1 cellular context compared by ENCODE assay signal in the genomic region with DNA sequence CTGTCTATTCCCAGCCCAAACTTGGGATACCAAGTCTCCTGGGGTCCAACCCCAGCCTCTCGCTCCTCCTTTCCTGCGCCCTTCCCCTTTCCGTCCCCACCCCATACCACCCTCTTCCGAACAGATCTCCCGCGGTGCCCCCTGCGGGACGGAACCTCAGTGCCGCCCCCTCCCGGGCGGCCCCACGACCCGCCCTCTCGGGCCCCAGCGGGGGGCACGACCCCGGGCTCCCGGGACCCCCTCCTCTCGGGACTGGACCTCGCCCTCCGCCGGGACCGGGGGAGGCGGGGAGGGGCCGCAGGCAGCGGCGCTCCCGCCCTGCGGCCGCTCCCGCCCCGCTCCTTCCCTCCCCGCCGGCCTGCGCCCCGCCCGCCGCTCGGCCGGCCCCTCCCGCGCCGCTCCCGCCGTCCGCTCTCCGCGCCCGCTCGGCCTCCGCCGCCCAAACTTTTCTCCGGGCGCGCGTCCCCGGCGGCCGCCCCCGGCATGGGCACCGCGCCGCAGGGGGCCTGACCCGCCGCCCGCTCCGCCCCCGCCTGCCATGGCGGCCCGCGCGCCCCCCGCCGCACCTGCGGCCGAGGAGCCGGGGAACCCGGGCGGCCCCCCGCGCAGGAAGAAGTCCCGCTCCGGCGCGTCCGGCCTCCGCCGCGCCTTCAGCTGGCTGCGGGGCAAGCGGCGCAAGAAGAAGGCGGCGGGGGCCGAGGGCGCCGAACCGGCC.
TF ChIP-seq lines count a peak whose summit lies in the region.

No MANE protein-coding gene starts in this region.

TF ChIP-seq in HepG2, 621 proteins besides CTCF, POLR2A, EP300 and RAD21 (continued from another document and continues in another):
- TF ChIP-seq ZBTB10 (CRISPR knock-in tag; IDR thresholded peaks at IDR 0.05; ENCODE audit: borderline replicate concordance) (no peak), ZNF326 (CRISPR knock-in tag; IDR thresholded peaks at IDR 0.05; ENCODE audit: borderline replicate concordance) (no peak), DZIP1 (CRISPR knock-in tag; IDR thresholded peaks at IDR 0.05) (no peak), HDAC6 (IDR thresholded peaks at IDR 0.05; ENCODE audit: low read depth, low read length) (no peak), ZNF576 (CRISPR knock-in tag; IDR thresholded peaks at IDR 0.05) (no peak), NCOR1 (IDR thresholded peaks at IDR 0.05; ENCODE audit: borderline replicate concordance, low read length) (no peak), KDM2A (CRISPR knock-in tag; IDR thresholded peaks at IDR 0.05; ENCODE audit: borderline replicate concordance, low read depth) (peak; percentile 62; the same call in 1 of the 2 replicates), HDAC2 (CRISPR knock-in tag; IDR thresholded peaks at IDR 0.05) (0 out of 2 replicates have a peak, but pooled peaks have one; percentile 16), IRX3 (CRISPR knock-in tag; IDR thresholded peaks at IDR 0.05; ENCODE audit: borderline replicate concordance, low read depth) (no peak), KLF9 (CRISPR knock-in tag; IDR thresholded peaks at IDR 0.05; ENCODE audit: low read depth) (no peak), ELF3 (CRISPR knock-in tag; IDR thresholded peaks at IDR 0.05) (0 out of 2 replicates have a peak, but pooled peaks have one; percentile 26), FIP1L1 (IDR thresholded peaks at IDR 0.05; ENCODE audit: borderline replicate concordance, insufficient read depth, low read depth, low read length) (no peak), MXD4 (CRISPR knock-in tag; IDR thresholded peaks at IDR 0.05) (no peak; the same call in 1 of the 2 replicates), STAG1 (CRISPR knock-in tag; IDR thresholded peaks at IDR 0.05) (peak; percentile 36), TRIM22 (IDR thresholded peaks at IDR 0.05) (no peak), ZNF350 (CRISPR knock-in tag; IDR thresholded peaks at IDR 0.05; ENCODE audit: borderline replicate concordance, low read depth) (no peak), CCDC6 (CRISPR knock-in tag; IDR thresholded peaks at IDR 0.05) (no peak), NBN (conservative IDR thresholded peaks at IDR 0.05) (no peak), KDM5A (IDR thresholded peaks at IDR 0.05; ENCODE audit: borderline replicate concordance, low read length) (no peak), ZNF75D (CRISPR knock-in tag; IDR thresholded peaks at IDR 0.05; ENCODE audit: borderline replicate concordance) (no peak), SMYD3 (CRISPR knock-in tag; IDR thresholded peaks at IDR 0.05) (no peak), TBP (CRISPR knock-in tag; IDR thresholded peaks at IDR 0.05) (no peak), CHD4 (IDR thresholded peaks at IDR 0.05; ENCODE audit: borderline replicate concordance, low read length) (no peak), CERS6 (CRISPR knock-in tag; IDR thresholded peaks at IDR 0.05) (no peak), ZUFSP (CRISPR knock-in tag; IDR thresholded peaks at IDR 0.05; ENCODE audit: borderline replicate concordance) (no peak), ZEB1 (IDR thresholded peaks at IDR 0.05; ENCODE audit: insufficient replicate concordance, low read depth) (peak; percentile 39), ZNF530 (CRISPR knock-in tag; IDR thresholded peaks at IDR 0.05; ENCODE audit: low read depth) (no peak), LCORL (IDR thresholded peaks at IDR 0.05) (no peak), LCORL (CRISPR knock-in tag; IDR thresholded peaks at IDR 0.05) (peak; percentile 56), SSRP1 (CRISPR knock-in tag; IDR thresholded peaks at IDR 0.05) (no peak), ZMYM4 (CRISPR knock-in tag; IDR thresholded peaks at IDR 0.05) (peak; percentile 26; the same call in 1 of the 2 replicates), NR2C2 (CRISPR knock-in tag; IDR thresholded peaks at IDR 0.05; ENCODE audit: borderline replicate concordance) (0 out of 2 replicates have a peak, but pooled peaks have one; percentile 6), BRCA1 (CRISPR knock-in tag; IDR thresholded peaks at IDR 0.05) (no peak)
- TF ChIP-seq, protein P1, sequence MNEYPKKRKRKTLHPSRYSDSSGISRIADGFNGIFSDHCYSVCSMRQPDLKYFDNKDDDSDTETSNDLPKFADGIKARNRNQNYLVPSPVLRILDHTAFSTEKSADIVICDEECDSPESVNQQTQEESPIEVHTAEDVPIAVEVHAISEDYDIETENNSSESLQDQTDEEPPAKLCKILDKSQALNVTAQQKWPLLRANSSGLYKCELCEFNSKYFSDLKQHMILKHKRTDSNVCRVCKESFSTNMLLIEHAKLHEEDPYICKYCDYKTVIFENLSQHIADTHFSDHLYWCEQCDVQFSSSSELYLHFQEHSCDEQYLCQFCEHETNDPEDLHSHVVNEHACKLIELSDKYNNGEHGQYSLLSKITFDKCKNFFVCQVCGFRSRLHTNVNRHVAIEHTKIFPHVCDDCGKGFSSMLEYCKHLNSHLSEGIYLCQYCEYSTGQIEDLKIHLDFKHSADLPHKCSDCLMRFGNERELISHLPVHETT (CRISPR knock-in tag; conservative IDR thresholded peaks at IDR 0.05) = peak; percentile 76
- TF ChIP-seq, protein P2, sequence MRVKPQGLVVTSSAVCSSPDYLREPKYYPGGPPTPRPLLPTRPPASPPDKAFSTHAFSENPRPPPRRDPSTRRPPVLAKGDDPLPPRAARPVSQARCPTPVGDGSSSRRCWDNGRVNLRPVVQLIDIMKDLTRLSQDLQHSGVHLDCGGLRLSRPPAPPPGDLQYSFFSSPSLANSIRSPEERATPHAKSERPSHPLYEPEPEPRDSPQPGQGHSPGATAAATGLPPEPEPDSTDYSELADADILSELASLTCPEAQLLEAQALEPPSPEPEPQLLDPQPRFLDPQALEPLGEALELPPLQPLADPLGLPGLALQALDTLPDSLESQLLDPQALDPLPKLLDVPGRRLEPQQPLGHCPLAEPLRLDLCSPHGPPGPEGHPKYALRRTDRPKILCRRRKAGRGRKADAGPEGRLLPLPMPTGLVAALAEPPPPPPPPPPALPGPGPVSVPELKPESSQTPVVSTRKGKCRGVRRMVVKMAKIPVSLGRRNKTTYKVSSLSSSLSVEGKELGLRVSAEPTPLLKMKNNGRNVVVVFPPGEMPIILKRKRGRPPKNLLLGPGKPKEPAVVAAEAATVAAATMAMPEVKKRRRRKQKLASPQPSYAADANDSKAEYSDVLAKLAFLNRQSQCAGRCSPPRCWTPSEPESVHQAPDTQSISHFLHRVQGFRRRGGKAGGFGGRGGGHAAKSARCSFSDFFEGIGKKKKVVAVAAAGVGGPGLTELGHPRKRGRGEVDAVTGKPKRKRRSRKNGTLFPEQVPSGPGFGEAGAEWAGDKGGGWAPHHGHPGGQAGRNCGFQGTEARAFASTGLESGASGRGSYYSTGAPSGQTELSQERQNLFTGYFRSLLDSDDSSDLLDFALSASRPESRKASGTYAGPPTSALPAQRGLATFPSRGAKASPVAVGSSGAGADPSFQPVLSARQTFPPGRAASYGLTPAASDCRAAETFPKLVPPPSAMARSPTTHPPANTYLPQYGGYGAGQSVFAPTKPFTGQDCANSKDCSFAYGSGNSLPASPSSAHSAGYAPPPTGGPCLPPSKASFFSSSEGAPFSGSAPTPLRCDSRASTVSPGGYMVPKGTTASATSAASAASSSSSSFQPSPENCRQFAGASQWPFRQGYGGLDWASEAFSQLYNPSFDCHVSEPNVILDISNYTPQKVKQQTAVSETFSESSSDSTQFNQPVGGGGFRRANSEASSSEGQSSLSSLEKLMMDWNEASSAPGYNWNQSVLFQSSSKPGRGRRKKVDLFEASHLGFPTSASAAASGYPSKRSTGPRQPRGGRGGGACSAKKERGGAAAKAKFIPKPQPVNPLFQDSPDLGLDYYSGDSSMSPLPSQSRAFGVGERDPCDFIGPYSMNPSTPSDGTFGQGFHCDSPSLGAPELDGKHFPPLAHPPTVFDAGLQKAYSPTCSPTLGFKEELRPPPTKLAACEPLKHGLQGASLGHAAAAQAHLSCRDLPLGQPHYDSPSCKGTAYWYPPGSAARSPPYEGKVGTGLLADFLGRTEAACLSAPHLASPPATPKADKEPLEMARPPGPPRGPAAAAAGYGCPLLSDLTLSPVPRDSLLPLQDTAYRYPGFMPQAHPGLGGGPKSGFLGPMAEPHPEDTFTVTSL (CRISPR knock-in tag; IDR thresholded peaks at IDR 0.05; ENCODE audit: borderline replicate concordance) = no peak
- TF ChIP-seq, protein P3, sequence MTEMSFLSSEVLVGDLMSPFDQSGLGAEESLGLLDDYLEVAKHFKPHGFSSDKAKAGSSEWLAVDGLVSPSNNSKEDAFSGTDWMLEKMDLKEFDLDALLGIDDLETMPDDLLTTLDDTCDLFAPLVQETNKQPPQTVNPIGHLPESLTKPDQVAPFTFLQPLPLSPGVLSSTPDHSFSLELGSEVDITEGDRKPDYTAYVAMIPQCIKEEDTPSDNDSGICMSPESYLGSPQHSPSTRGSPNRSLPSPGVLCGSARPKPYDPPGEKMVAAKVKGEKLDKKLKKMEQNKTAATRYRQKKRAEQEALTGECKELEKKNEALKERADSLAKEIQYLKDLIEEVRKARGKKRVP (CRISPR knock-in tag; IDR thresholded peaks at IDR 0.05) = no peak
